7 cellular contexts compared by ENCODE assay signal in genomic region chr1:25110037-25110436, GRCh38.
"Had no signal": no experiment of that assay in that cellular context is flagged by ENCODE, and none has a peak within 500 bp of the region (broad histone marks: within the 10 kb centered on the region; RNA-seq: fewer than 3 reads in every experiment).

No MANE protein-coding gene starts in this region.

- H3K4me3 Mint-ChIP-seq: activated CD8-positive, alpha-beta T cell treated with anti-CD3 and anti-CD28 coated beads for 36 hours; activated naive CD8-positive, alpha-beta T cell treated with anti-CD3 and anti-CD28 coated beads, Interleukin-2, amount 10 ng/mL, durations not matched to agents 7 days and 5 days; activated T-cell treated with anti-CD3 and anti-CD28 coated beads, Interleukin-2, amount 50 U/mL, for 72 hours had no signal

- H3K27me3 Mint-ChIP-seq: activated CD8-positive, alpha-beta T cell treated with anti-CD3 and anti-CD28 coated beads for 36 hours had no signal

- DNase-seq: activated CD4-positive, alpha-beta T cell treated with anti-CD3 and anti-CD28 coated beads for 4 hours; activated CD8-positive, alpha-beta memory T cell treated with anti-CD3 and anti-CD28 coated beads, Interleukin-2, amount 50 U/mL, for 4 hours; activated naive CD8-positive, alpha-beta T cell treated with anti-CD3 and anti-CD28 coated beads, Interleukin-2, amount 10 ng/mL, durations not matched to agents 7 days and 5 days; activated T-cell treated with anti-CD3 and anti-CD28 coated beads, Interleukin-2, amount 50 U/mL, for 72 hours; posterior cingulate gyrus; T1000 had no signal
